In the genomic region with DNA sequence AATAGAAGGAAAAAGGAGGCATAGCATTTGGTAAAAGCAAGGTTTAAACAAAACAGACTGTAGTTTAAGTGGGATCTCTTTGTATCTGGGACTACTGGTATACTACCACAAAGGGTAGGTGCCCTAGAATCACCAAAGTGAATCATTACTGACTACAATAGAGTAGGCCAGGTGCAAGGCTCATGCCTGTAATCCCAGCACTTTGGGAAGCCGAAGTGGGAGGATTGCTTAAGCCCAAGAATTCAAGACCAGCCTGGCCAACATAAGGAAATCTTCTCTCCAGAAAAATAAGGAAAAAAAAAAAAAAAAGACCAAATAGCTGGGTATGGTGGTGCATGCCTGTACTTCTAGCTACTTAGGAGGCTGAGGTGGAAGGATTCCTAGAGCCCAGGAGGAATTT, we compare ENCODE assay signal across 12 cellular contexts.
DNase-seq lines count a peak whose midpoint lies in the region; ATAC-seq, FAIRE-seq and TF ChIP-seq lines count a peak whose summit lies in the region.
"Had no signal": no experiment of that assay in that cellular context is flagged by ENCODE, and none has a peak within 500 bp of the region (broad histone marks: within the 10 kb centered on the region; RNA-seq: fewer than 3 reads in every experiment).

No MANE protein-coding gene starts in this region.

- no peaks in the 10 kb centered on the region for H3K79me2 ChIP-seq in endothelial cell of umbilical vein (ENCODE audit: control insufficient read depth, insufficient read depth, low read length)
- H3K79me2 ChIP-seq in neural progenitor cell (ENCODE audit: low read depth), result no peaks in the 10 kb centered on the region

- TF ChIP-seq POLR2A in endothelial cell of umbilical vein (IDR thresholded peaks at IDR 0.05; ENCODE audit: low read depth, low read length) (no peak), vagina (IDR thresholded peaks at IDR 0.05) (no peak)

- H3K9me3 ChIP-seq in left ventricle myocardium inferior (replicated peaks), result no peaks in the 10 kb centered on the region
- H3K9me3 ChIP-seq in endothelial cell of umbilical vein (replicated peaks; ENCODE audit: control insufficient read depth, insufficient read depth, low read length), result no peaks in the 10 kb centered on the region
- no peaks in the 10 kb centered on the region for H3K9me3 ChIP-seq in neural progenitor cell (ENCODE audit: low read depth)
- no peaks in the 10 kb centered on the region for H3K9me3 ChIP-seq in vagina

- H3K27me3 ChIP-seq in left ventricle myocardium inferior (ENCODE audit: low read depth) (no peaks in the 10 kb centered on the region), endothelial cell of umbilical vein (ENCODE audit: control insufficient read depth in 2 of 2, insufficient read depth in 2 of 2, low read length in 2 of 2) (no peaks in the 10 kb centered on the region), neural progenitor cell (no peaks in the 10 kb centered on the region), vagina (no peaks in the 10 kb centered on the region)

- no peaks in the 10 kb centered on the region for H3K9me3 Mint-ChIP-seq in neural progenitor cell
- no peaks in the 10 kb centered on the region for H3K9me3 Mint-ChIP-seq in stimulated activated naive CD8-positive, alpha-beta T cell treated with anti-CD3 and anti-CD28 coated beads, Interleukin-15, amount 100 ng/mL, for 72 hours

- H3K36me3 Mint-ChIP-seq in neural progenitor cell, result peaks cover 5% of the 10 kb centered on the region

- no peak for FAIRE-seq in endothelial cell of umbilical vein (lab: Jason Lieb, UNC)

- POLR2A ChIA-PET in endothelial cell of umbilical vein (lab: Charles Lee), result interaction anchor here (0.7 kb wide), 1 partner anchor 96 kb away, joined by 5 read pairs; no protein-coding TSS in a partner anchor

- H3K36me3 ChIP-seq in left ventricle myocardium inferior (peaks cover 18% of the 10 kb centered on the region), endothelial cell of umbilical vein (ENCODE audit: control insufficient read depth in 2 of 2, extremely low read depth in 1 of 2, insufficient read depth in 2 of 2, low read length in 2 of 2) (no peaks in the 10 kb centered on the region), neural progenitor cell (no peaks in the 10 kb centered on the region), vagina (no peaks in the 10 kb centered on the region)

- CTCF ChIA-PET in endothelial cell of umbilical vein (lab: Charles Lee), result interaction anchor here (0.7 to 3.5 kb wide), 8 partner anchors 9 to 96 kb away, joined by 4 to 25 read pairs (median 13); no protein-coding TSS in a partner anchor

- DNase-seq in left ventricle myocardium inferior, result no peak
- DNase-seq in Right ventricle myocardium inferior (ENCODE audit: missing footprints), result no peak
- no peak for DNase-seq in endothelial cell of umbilical vein (ENCODE audit: low read depth, low spot score)
- peak; percentile 31 for DNase-seq in neural progenitor cell (ENCODE audit: low spot score)
- DNase-seq in vagina (ENCODE audit: extremely low spot score in 2 of 2), result no peak
- DNase-seq in stimulated activated naive CD8-positive, alpha-beta T cell treated with anti-CD3 and anti-CD28 coated beads, Interleukin-15, amount 100 ng/mL, for 72 hours, result no peak
- no peak for DNase-seq in NCI-H446 treated with DMSO at 0.1 percent for 48 hours (lab: John Stamatoyannopoulos, UW)
- DNase-seq: cerebellar nuclear complex, HCEC 1CT, retina, substantia nigra had no signal

- H3K9ac ChIP-seq in endothelial cell of umbilical vein (replicated peaks; ENCODE audit: extremely low read depth, insufficient read depth, low read length) (peak overlapping the region; percentile 68), neural progenitor cell (no peak overlapping the region)

- H3K4me2 ChIP-seq in endothelial cell of umbilical vein (ENCODE audit: insufficient read depth, low read length) (peak overlapping the region; percentile 77), neural progenitor cell (peak overlapping the region; percentile 58)

- no peak overlapping the region for H3K4me3 ChIP-seq in left ventricle myocardium inferior
- no peak overlapping the region for H3K4me3 ChIP-seq in endothelial cell of umbilical vein (replicated peaks in 1 of 3; ENCODE audit: insufficient read depth in 1 of 3, low read depth in 1 of 3, low read length in 3 of 3)
- H3K4me3 ChIP-seq in neural progenitor cell, result no peak overlapping the region
- no peak overlapping the region for H3K4me3 ChIP-seq in vagina

- no peak overlapping the region for H3K27ac Mint-ChIP-seq in neural progenitor cell
- no peak overlapping the region for H3K27ac Mint-ChIP-seq in stimulated activated naive CD8-positive, alpha-beta T cell treated with anti-CD3 and anti-CD28 coated beads, Interleukin-15, amount 100 ng/mL, for 72 hours

- BruUV-seq in endothelial cell of umbilical vein (replicated peaks; lab: Mats Ljungman, UMichigan), result TSS peak; percentile 88

- peak overlapping the region; percentile 81 for H3K27ac ChIP-seq in left ventricle myocardium inferior (replicated peaks)
- peak overlapping the region; percentile 91 for H3K27ac ChIP-seq in endothelial cell of umbilical vein (ENCODE audit: insufficient read depth, low read depth, low read length)
- H3K27ac ChIP-seq in neural progenitor cell, result peak overlapping the region; percentile 89
- H3K27ac ChIP-seq in vagina, result peak overlapping the region; percentile 60

- TF ChIP-seq CTCF in left ventricle myocardium inferior (IDR thresholded peaks at IDR 0.05; ENCODE audit: borderline replicate concordance), result no peak
- TF ChIP-seq CTCF in endothelial cell of umbilical vein (IDR thresholded peaks at IDR 0.05; ENCODE audit: extremely low read depth in 1 of 2, insufficient read depth in 1 of 2, low read depth in 1 of 2, low read length in 2 of 2), result no peak
- no peak for TF ChIP-seq CTCF in neural progenitor cell (IDR thresholded peaks at IDR 0.05)
- TF ChIP-seq CTCF in vagina (IDR thresholded peaks at IDR 0.05), result no peak

- peaks cover 2% of the 10 kb centered on the region for H3K27me3 Mint-ChIP-seq in neural progenitor cell (ENCODE audit: insufficient read depth, low read depth)
- H3K27me3 Mint-ChIP-seq in stimulated activated naive CD8-positive, alpha-beta T cell treated with anti-CD3 and anti-CD28 coated beads, Interleukin-15, amount 100 ng/mL, for 72 hours, result no peaks in the 10 kb centered on the region

- intact Hi-C loops in left ventricle myocardium inferior (cut with micrococcal nuclease) (no loop called here), Right ventricle myocardium inferior (cut with DNase I) (loop anchor here (5.0 kb wide), 1 partner anchor 79 kb away; no protein-coding TSS in a partner anchor), endothelial cell of umbilical vein (cut with micrococcal nuclease) (loop anchor here (1.0 to 5.0 kb wide), 4 partner anchors 9 to 59 kb away; no protein-coding TSS in a partner anchor), vagina (cut with DNase I) (no loop called here)

- peaks cover 6% of the 10 kb centered on the region for H3K4me1 Mint-ChIP-seq in neural progenitor cell
- H3K4me1 Mint-ChIP-seq in stimulated activated naive CD8-positive, alpha-beta T cell treated with anti-CD3 and anti-CD28 coated beads, Interleukin-15, amount 100 ng/mL, for 72 hours, result peaks cover 24% of the 10 kb centered on the region

- peaks cover 25% of the 10 kb centered on the region for H3F3A ChIP-seq in neural progenitor cell (ENCODE audit: low read depth)

- no peak for ATAC-seq in Right ventricle myocardium inferior
- ATAC-seq in HG03159 (IDR thresholded peaks at IDR 0.05; ENCODE audit: unreplicated experiment), result no peak
- no peak for ATAC-seq in stimulated activated naive CD8-positive, alpha-beta T cell treated with anti-CD3 and anti-CD28 coated beads, Interleukin-15, amount 100 ng/mL, for 72 hours

- H4K20me1 ChIP-seq in endothelial cell of umbilical vein (replicated peaks; ENCODE audit: control insufficient read depth, extremely low read depth, insufficient read depth, low read length) (no peaks in the 10 kb centered on the region), neural progenitor cell (ENCODE audit: low read depth) (no peaks in the 10 kb centered on the region)

- no peak overlapping the region for H3K4me3 Mint-ChIP-seq in neural progenitor cell
- H3K4me3 Mint-ChIP-seq in stimulated activated naive CD8-positive, alpha-beta T cell treated with anti-CD3 and anti-CD28 coated beads, Interleukin-15, amount 100 ng/mL, for 72 hours, result no peak overlapping the region

- peaks cover 72% of the 10 kb centered on the region for H3K4me1 ChIP-seq in left ventricle myocardium inferior
- peaks cover 33% of the 10 kb centered on the region for H3K4me1 ChIP-seq in endothelial cell of umbilical vein (ENCODE audit: control insufficient read depth, extremely low read depth, insufficient read depth, low read length)
- peaks cover 22% of the 10 kb centered on the region for H3K4me1 ChIP-seq in neural progenitor cell
- H3K4me1 ChIP-seq in vagina, result peaks cover 24% of the 10 kb centered on the region

- dilution Hi-C loops in endothelial cell of umbilical vein (cut with MboI; ENCODE audit: extremely low pct_ligation_motif_present, low sequenced_read_pairs), result no loop called here

- no peaks in the 10 kb centered on the region for H3K9me1 ChIP-seq in endothelial cell of umbilical vein (replicated peaks; ENCODE audit: control insufficient read depth, extremely low read depth, insufficient read depth, low read length)

- no peak overlapping the region for H2AFZ ChIP-seq in endothelial cell of umbilical vein (ENCODE audit: low read depth, low read length)
- no peak overlapping the region for H2AFZ ChIP-seq in neural progenitor cell (replicated peaks)

TF ChIP-seq in endothelial cell of umbilical vein, 7 proteins besides CTCF, POLR2A, EP300 and RAD21:
- TF ChIP-seq MYC (IDR thresholded peaks at IDR 0.05; ENCODE audit: low read depth, low read length) (no peak), MAX (IDR thresholded peaks at IDR 0.05; ENCODE audit: insufficient read depth, insufficient read length) (no peak), JUN (IDR thresholded peaks at IDR 0.05; ENCODE audit: borderline replicate concordance, insufficient read depth, insufficient read length, low read depth) (no peak), FOS (IDR thresholded peaks at IDR 0.05; ENCODE audit: borderline replicate concordance, insufficient read depth, low read length) (no peak), POLR2AphosphoS5 (IDR thresholded peaks at IDR 0.05; ENCODE audit: insufficient read depth, low read depth, low read length) (no peak), EZH2 (IDR thresholded peaks at IDR 0.05; ENCODE audit: borderline replicate concordance, low read depth, low read length, severe bottlenecking) (no peak), GATA2 (IDR thresholded peaks at IDR 0.05; ENCODE audit: insufficient read depth, insufficient read length, low read depth, low read length) (no peak)

Comparison
In these comparisons a context has a peak if more than half of its experiments do, and no peak if none do; other contexts are left out.
1. intact Hi-C loops: an anchor here in Right ventricle myocardium inferior (5.0 kb wide) and endothelial cell of umbilical vein (1.0 to 5.0 kb wide); none called in left ventricle myocardium inferior and vagina.